Comparison of ENCODE assay signal across 1 cellular context in genomic region chr1:36156329-36157114, GRCh38.
TF ChIP-seq lines count a peak whose summit lies in the region.

No MANE protein-coding gene starts in this region.

TF ChIP-seq in K562, 482 proteins besides CTCF, POLR2A, EP300 and RAD21 (continued from another document and continues in another):
- TF ChIP-seq U2AF1 (optimal IDR thresholded peaks at IDR 0.05; ENCODE audit: low read depth, low read length) (no peak), ZNF407 (IDR thresholded peaks at IDR 0.05; ENCODE audit: low read depth) (no peak), SP1 (CRISPR knock-in tag; IDR thresholded peaks at IDR 0.05) (no peak; the same call in none of the 2 replicates), TAF15 (IDR thresholded peaks at IDR 0.05; ENCODE audit: low read depth, low read length) (no peak), NR3C1 (CRISPR knock-in tag; IDR thresholded peaks at IDR 0.05) (no peak), ARHGAP35 (IDR thresholded peaks at IDR 0.05; ENCODE audit: partially characterized antibody) (no peak), IRF2 (CRISPR knock-in tag; IDR thresholded peaks at IDR 0.05) (no peak), ZKSCAN3 (CRISPR knock-in tag; IDR thresholded peaks at IDR 0.05) (no peak), ZKSCAN1 (IDR thresholded peaks at IDR 0.05; ENCODE audit: low read depth, low read length) (0 out of 2 replicates have a peak, but pooled peaks have one; percentile 22), THAP12 (CRISPR knock-in tag; IDR thresholded peaks at IDR 0.05) (no peak), TEAD2 (tag; IDR thresholded peaks at IDR 0.05) (no peak), CBX1 (IDR thresholded peaks at IDR 0.05; ENCODE audit: low read depth) (peak; percentile 41), FOXJ3 (CRISPR knock-in tag; IDR thresholded peaks at IDR 0.05) (no peak), HMGXB4 (CRISPR knock-in tag; IDR thresholded peaks at IDR 0.05) (no peak), MGA (IDR thresholded peaks at IDR 0.05) (no peak), RBM22 (IDR thresholded peaks at IDR 0.05; ENCODE audit: low read depth, low read length, poor library complexity, severe bottlenecking) (peak; percentile 66), FUS (optimal IDR thresholded peaks at IDR 0.05; ENCODE audit: low read depth, low read length) (peak; percentile 76), PRMT5 (CRISPR knock-in tag; IDR thresholded peaks at IDR 0.05) (0 out of 2 replicates have a peak, but pooled peaks have one; percentile 25), ZNF518B (CRISPR knock-in tag; IDR thresholded peaks at IDR 0.05) (no peak), ZNF561 (CRISPR knock-in tag; conservative IDR thresholded peaks at IDR 0.05) (no peak), NFE2L1 (tag; IDR thresholded peaks at IDR 0.05; ENCODE audit: borderline replicate concordance, low read depth) (no peak), SRSF9 (IDR thresholded peaks at IDR 0.05; ENCODE audit: borderline replicate concordance, low read depth, low read length) (no peak), NFXL1 (CRISPR knock-in tag; IDR thresholded peaks at IDR 0.05) (no peak), MYBL2 (IDR thresholded peaks at IDR 0.05; ENCODE audit: low read depth) (no peak), MYBL2 (CRISPR knock-in tag; IDR thresholded peaks at IDR 0.05; ENCODE audit: borderline replicate concordance) (no peak)
